ENCODE assay signal across 8 cellular contexts in genomic region chr2:158191569-158191968, GRCh38.
DNase-seq lines count a peak whose midpoint lies in the region; ATAC-seq, FAIRE-seq and TF ChIP-seq lines count a peak whose summit lies in the region.

No MANE protein-coding gene starts in this region.

- no peaks in the 10 kb centered on the region for H3K9me3 ChIP-seq in H1 (ENCODE audit: insufficient read depth in 2 of 2, low read depth in 1 of 2, low read length in 1 of 2)

- no peaks in the 10 kb centered on the region for H3K23me2 ChIP-seq in H1 (ENCODE audit: low read depth, low read length)

- H3K18ac ChIP-seq in H1 (ENCODE audit: extremely low read depth, low read length): no peak overlapping the region

- H3K79me1 ChIP-seq in H1 (ENCODE audit: low read depth, low read length): no peaks in the 10 kb centered on the region

- H3K9ac ChIP-seq in H1 (replicated peaks in 1 of 4; ENCODE audit: extremely low read depth in 1 of 4, low read depth in 3 of 4, low read length in 3 of 4): no peak overlapping the region

- no peak overlapping the region for H2BK15ac ChIP-seq in H1 (ENCODE audit: low read length)

- H3K27ac ChIP-seq in ACC112 (ENCODE audit: low read depth, low read length) (peak overlapping the region; percentile 21), H1 (ENCODE audit: low read depth, low read length) (no peak overlapping the region)

- POLR2A ChIA-PET in H1 (lab: Charles Lee; ENCODE audit: partially characterized antibody): interaction anchor here (1.0 kb wide), 1 partner anchor 267 kb away, joined by 3 read pairs; no protein-coding TSS in a partner anchor

- H3K79me2 ChIP-seq in ACC112 (ENCODE audit: control insufficient read depth, insufficient read depth, low read length, unreplicated experiment) (no peaks in the 10 kb centered on the region), H1 (ENCODE audit: control insufficient read depth in 1 of 2, insufficient read depth in 2 of 2, low read length in 2 of 2) (no peaks in the 10 kb centered on the region)

- H3K36me3 ChIP-seq in ACC112 (ENCODE audit: insufficient read depth, low read length): no peaks in the 10 kb centered on the region
- H3K36me3 ChIP-seq in H1 (ENCODE audit: control insufficient read depth in 2 of 4, insufficient read depth in 4 of 4, low read length in 3 of 4): no peaks in the 10 kb centered on the region

- H4K91ac ChIP-seq in H1 (replicated peaks; ENCODE audit: insufficient read length, low read length): no peak overlapping the region

- H4K8ac ChIP-seq in H1 (ENCODE audit: extremely low read depth, insufficient read depth, low read length): no peak overlapping the region

- TF ChIP-seq POLR2A in H1 (IDR thresholded peaks at IDR 0.05; ENCODE audit: control extremely low read depth in 1 of 2, low read depth in 2 of 2, low read length in 2 of 2): no peak

- peak; percentile 43 for ATAC-seq in GM19351 (IDR thresholded peaks at IDR 0.05; ENCODE audit: unreplicated experiment)
- ATAC-seq in HG03196 (IDR thresholded peaks at IDR 0.05; ENCODE audit: unreplicated experiment): peak; percentile 40

- no peak overlapping the region for H3K14ac ChIP-seq in H1 (ENCODE audit: insufficient read length)

- H3K4me3 ChIP-seq in ACC112 (ENCODE audit: low read depth, low read length) (peak overlapping the region; percentile 69), H1 (ENCODE audit: extremely low read depth in 1 of 4, insufficient read depth in 2 of 4, low read depth in 3 of 4, low read length in 4 of 4) (no peak overlapping the region)

- H4K20me1 ChIP-seq in H1 (replicated peaks in 1 of 2; ENCODE audit: control insufficient read depth in 1 of 2, insufficient read depth in 2 of 2, low read length in 2 of 2): no peaks in the 10 kb centered on the region

- H2BK5ac ChIP-seq in H1 (ENCODE audit: low read depth, low read length): no peak overlapping the region

- DNase-seq in H1 (ENCODE audit: low read depth in 1 of 2, low spot score in 2 of 2) (no peak), NCI-H1436 treated with DMSO at 0.1 percent for 48 hours (lab: John Stamatoyannopoulos, UW) (no peak), retina (no peak), NCI-H1417 (lab: John Stamatoyannopoulos, UW) (no peak), NCI-H1417 treated with DMSO at 0.1 percent for 48 hours (lab: John Stamatoyannopoulos, UW) (no peak)

- H2BK12ac ChIP-seq in H1 (ENCODE audit: low read depth, low read length): no peak overlapping the region

- FAIRE-seq in H1 (lab: Jason Lieb, UNC): no peak

- CTCF ChIA-PET in H1 (lab: Charles Lee; ENCODE audit: partially characterized antibody): interaction anchor here (0.7 to 1.4 kb wide), 5 partner anchors 8 to 60 kb away, joined by 3 to 4 read pairs (median 3); no protein-coding TSS in a partner anchor

- H3K27me3 ChIP-seq in ACC112 (ENCODE audit: insufficient read depth, low read length) (peaks cover 11% of the 10 kb centered on the region; the same call in 1 of the 2 replicates), H1 (replicated peaks in 1 of 4; ENCODE audit: control insufficient read depth in 3 of 4, extremely low read depth in 1 of 4, insufficient read depth in 3 of 4, low read length in 3 of 4) (no peaks in the 10 kb centered on the region)

- no peak overlapping the region; a peak in 1 of 4 replicates for H3K4me2 ChIP-seq in H1 (ENCODE audit: insufficient read depth in 1 of 2, low read depth in 2 of 2, low read length in 2 of 2)

- no peak overlapping the region for H2BK120ac ChIP-seq in H1 (replicated peaks; ENCODE audit: low read depth, low read length)

- TF ChIP-seq CTCF in H1 (IDR thresholded peaks at IDR 0.05; ENCODE audit: control extremely low read depth in 1 of 3, insufficient read depth in 1 of 3, low read depth in 1 of 3, low read length in 3 of 3): no peak

- TF ChIP-seq EP300 in H1 (IDR thresholded peaks at IDR 0.05; ENCODE audit: borderline replicate concordance in 1 of 2, low read depth in 2 of 2, low read length in 2 of 2): no peak

- H3K4me1 ChIP-seq in ACC112 (ENCODE audit: control insufficient read depth, insufficient read depth, low read length, unreplicated experiment) (peaks cover 11% of the 10 kb centered on the region), H1 (replicated peaks in 1 of 4; ENCODE audit: control insufficient read depth in 3 of 4, insufficient read depth in 4 of 4, low read length in 3 of 4) (peaks cover 0 to 4% (median 0%) of the 10 kb centered on the region in 4 experiments; a peak in 1 of 7 replicates)

- H2AK5ac ChIP-seq in H1 (ENCODE audit: low read depth, low read length): no peak overlapping the region

- H2AFZ ChIP-seq in ACC112 (ENCODE audit: low read length, unreplicated experiment): peak overlapping the region; percentile 90
- peak overlapping the region; percentile 40; the same call in 1 of the 2 replicates for H2AFZ ChIP-seq in H1 (ENCODE audit: low read length)

- H4K5ac ChIP-seq in H1 (ENCODE audit: insufficient read length, low read depth, low read length): no peak overlapping the region

- no peak overlapping the region for H2BK20ac ChIP-seq in H1 (ENCODE audit: low read length)

- H3K56ac ChIP-seq in H1 (replicated peaks; ENCODE audit: insufficient read length, low read depth, low read length): no peak overlapping the region

- 84% methylated on average over 2 of the region's 2 CpGs; no CpG with 5 or more reads in 1 of the 2 experiments for WGBS in H1 (ENCODE audit: extremely low coverage in 1 of 2, insufficient coverage in 1 of 2, insufficient read length in 1 of 2, insufficient replicate concordance in 2 of 2, low coverage in 1 of 2, low lambda C conversion rate in 2 of 2, missing lambda C conversion rate in 1 of 2), 2 experiments

- H3K23ac ChIP-seq in H1 (ENCODE audit: insufficient read length): no peak overlapping the region

- H3K4ac ChIP-seq in H1 (replicated peaks; ENCODE audit: insufficient read length, low read depth, low read length): no peak overlapping the region

- TF ChIP-seq RAD21 in H1 (IDR thresholded peaks at IDR 0.05 in 1 of 2, conservative IDR thresholded peaks at IDR 0.05 in 1 of 2; ENCODE audit: low read depth in 2 of 2, low read length in 2 of 2): no peak

TF ChIP-seq in H1, 55 proteins besides CTCF, POLR2A, EP300 and RAD21 (continues in another document):
- TF ChIP-seq BACH1 (IDR thresholded peaks at IDR 0.05; ENCODE audit: low read length) (no peak), CBX5 (IDR thresholded peaks at IDR 0.05; ENCODE audit: low read depth, low read length) (no peak), POLR2AphosphoS5 (IDR thresholded peaks at IDR 0.05; ENCODE audit: low read depth, low read length) (no peak)
